Comparison of ENCODE assay signal across 8 cellular contexts in genomic region chr12:121467638-121468403, GRCh38.
DNase-seq lines count a peak whose midpoint lies in the region; ATAC-seq lines count a peak whose summit lies in the region.

No MANE protein-coding gene starts in this region.

- peak overlapping the region; percentile 29 for H3K4me3 Mint-ChIP-seq in T-helper 2 cell treated with Interferon-gamma antibody and Interleukin-4, amounts not matched to agents 5 μg/mL and 100 μg/mL, for 36 hours
- H3K4me3 Mint-ChIP-seq in activated naive CD8-positive, alpha-beta T cell = peak overlapping the region; percentile 47

- H3K27me3 Mint-ChIP-seq in T-helper 2 cell treated with Interferon-gamma antibody and Interleukin-4, amounts not matched to agents 5 μg/mL and 100 μg/mL, for 36 hours (ENCODE audit: low read depth) = no peaks in the 10 kb centered on the region
- H3K27me3 Mint-ChIP-seq in activated naive CD8-positive, alpha-beta T cell = no peaks in the 10 kb centered on the region

- H3K36me3 Mint-ChIP-seq in T-helper 2 cell treated with Interferon-gamma antibody and Interleukin-4, amounts not matched to agents 5 μg/mL and 100 μg/mL, for 36 hours (ENCODE audit: low read depth) = peaks cover 8% of the 10 kb centered on the region
- H3K36me3 Mint-ChIP-seq in activated naive CD8-positive, alpha-beta T cell = no peaks in the 10 kb centered on the region

- H3K27me3 ChIP-seq in iPS-18a (ENCODE audit: control insufficient read depth, insufficient read depth, low read length) = peaks cover 11% of the 10 kb centered on the region

- no peaks in the 10 kb centered on the region for H3K9me3 Mint-ChIP-seq in T-helper 2 cell treated with Interferon-gamma antibody and Interleukin-4, amounts not matched to agents 5 μg/mL and 100 μg/mL, for 36 hours
- H3K9me3 Mint-ChIP-seq in activated naive CD8-positive, alpha-beta T cell (ENCODE audit: low read depth) = no peaks in the 10 kb centered on the region

- H3K27ac ChIP-seq in iPS-18a (ENCODE audit: low read length) (no peak overlapping the region), skin epidermis (peak overlapping the region in 12 of 21 experiments; percentile 17 to 74 (median 40))

- no peaks in the 10 kb centered on the region for H3K36me3 ChIP-seq in iPS-18a (ENCODE audit: control insufficient read depth, low read depth, low read length)

- DNase-seq in T-helper 2 cell treated with Interferon-gamma antibody and Interleukin-4, amounts not matched to agents 5 μg/mL and 100 μg/mL, for 36 hours (ENCODE audit: low spot score) = no peak
- DNase-seq in T-helper 2 cell = no peak
- no peak for DNase-seq in stimulated activated CD4-positive, alpha-beta T cell treated with anti-CD3 and anti-CD28 coated beads, Interleukin-15, amount 100 ng/mL, for 24 hours
- DNase-seq in effector CD4-positive, alpha-beta T cell = no peak

- H3K9me3 ChIP-seq in iPS-18a (ENCODE audit: control insufficient read depth, low read depth, low read length) = no peaks in the 10 kb centered on the region

- peak; percentile 8 for ATAC-seq in HG03280 (IDR thresholded peaks at IDR 0.05; ENCODE audit: unreplicated experiment)

- H3K4me1 ChIP-seq in iPS-18a (ENCODE audit: control insufficient read depth, low read depth, low read length) = peaks cover 3% of the 10 kb centered on the region

- peaks cover 22% of the 10 kb centered on the region for H3K4me1 Mint-ChIP-seq in T-helper 2 cell treated with Interferon-gamma antibody and Interleukin-4, amounts not matched to agents 5 μg/mL and 100 μg/mL, for 36 hours (ENCODE audit: low read depth)
- H3K4me1 Mint-ChIP-seq in activated naive CD8-positive, alpha-beta T cell (ENCODE audit: low read depth) = peaks cover 19% of the 10 kb centered on the region

- H3K27ac Mint-ChIP-seq in T-helper 2 cell treated with Interferon-gamma antibody and Interleukin-4, amounts not matched to agents 5 μg/mL and 100 μg/mL, for 36 hours = no peak overlapping the region
- H3K27ac Mint-ChIP-seq in activated naive CD8-positive, alpha-beta T cell = no peak overlapping the region

- H3K9ac ChIP-seq in iPS-18a (ENCODE audit: low read length) = peak overlapping the region; percentile 49

- peak overlapping the region; percentile 65 for H3K4me3 ChIP-seq in iPS-18a (ENCODE audit: low read length)
- H3K4me3 ChIP-seq in skin epidermis = peak overlapping the region; percentile 40 to 70 (median 63)
